In the genomic region with DNA sequence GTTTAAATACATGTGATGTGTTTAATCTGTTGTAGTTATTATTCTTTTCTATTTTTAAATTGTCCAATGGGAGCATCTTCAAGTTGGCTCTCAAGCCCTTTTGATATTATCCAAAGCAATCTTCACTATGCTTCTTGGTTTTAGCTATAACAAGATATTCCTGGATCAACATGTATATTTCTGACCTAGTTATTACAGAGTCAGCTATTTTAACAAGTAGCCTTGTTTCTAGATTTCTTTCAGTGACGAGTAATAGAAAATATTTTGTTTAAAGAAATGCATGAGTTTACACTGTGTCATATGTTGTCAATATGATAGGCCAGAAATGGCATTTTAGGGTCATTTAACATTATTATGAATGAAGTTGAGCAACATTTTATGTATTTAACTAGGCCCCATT, we compare ENCODE assay signal across 1 cellular context.
TF ChIP-seq lines count a peak whose summit lies in the region.

No MANE protein-coding gene starts in this region.

TF ChIP-seq in HepG2, 621 proteins besides CTCF, POLR2A, EP300 and RAD21 (continued from another document):
- TF ChIP-seq, protein P1, sequence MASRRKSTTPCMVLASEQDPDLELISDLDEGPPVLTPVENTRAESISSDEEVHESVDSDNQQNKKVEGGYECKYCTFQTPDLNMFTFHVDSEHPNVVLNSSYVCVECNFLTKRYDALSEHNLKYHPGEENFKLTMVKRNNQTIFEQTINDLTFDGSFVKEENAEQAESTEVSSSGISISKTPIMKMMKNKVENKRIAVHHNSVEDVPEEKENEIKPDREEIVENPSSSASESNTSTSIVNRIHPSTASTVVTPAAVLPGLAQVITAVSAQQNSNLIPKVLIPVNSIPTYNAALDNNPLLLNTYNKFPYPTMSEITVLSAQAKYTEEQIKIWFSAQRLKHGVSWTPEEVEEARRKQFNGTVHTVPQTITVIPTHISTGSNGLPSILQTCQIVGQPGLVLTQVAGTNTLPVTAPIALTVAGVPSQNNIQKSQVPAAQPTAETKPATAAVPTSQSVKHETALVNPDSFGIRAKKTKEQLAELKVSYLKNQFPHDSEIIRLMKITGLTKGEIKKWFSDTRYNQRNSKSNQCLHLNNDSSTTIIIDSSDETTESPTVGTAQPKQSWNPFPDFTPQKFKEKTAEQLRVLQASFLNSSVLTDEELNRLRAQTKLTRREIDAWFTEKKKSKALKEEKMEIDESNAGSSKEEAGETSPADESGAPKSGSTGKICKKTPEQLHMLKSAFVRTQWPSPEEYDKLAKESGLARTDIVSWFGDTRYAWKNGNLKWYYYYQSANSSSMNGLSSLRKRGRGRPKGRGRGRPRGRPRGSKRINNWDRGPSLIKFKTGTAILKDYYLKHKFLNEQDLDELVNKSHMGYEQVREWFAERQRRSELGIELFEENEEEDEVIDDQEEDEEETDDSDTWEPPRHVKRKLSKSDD (CRISPR knock-in tag; IDR thresholded peaks at IDR 0.05; ENCODE audit: low read depth) = no peak
- TF ChIP-seq MAFF (IDR thresholded peaks at IDR 0.05; ENCODE audit: low read depth, low read length) (peak; percentile 59), PTBP1 (IDR thresholded peaks at IDR 0.05; ENCODE audit: low read depth, low read length, poor library complexity, severe bottlenecking) (no peak), ZNF251 (CRISPR knock-in tag; IDR thresholded peaks at IDR 0.05) (no peak), SYNCRIP (IDR thresholded peaks at IDR 0.05; ENCODE audit: insufficient read depth, low read depth, low read length) (no peak), TCF7 (IDR thresholded peaks at IDR 0.05; ENCODE audit: low read depth) (no peak), ZNF543 (CRISPR knock-in tag; IDR thresholded peaks at IDR 0.05) (no peak), HDAC1 (CRISPR knock-in tag; IDR thresholded peaks at IDR 0.05) (no peak)
- TF ChIP-seq, protein P2, sequence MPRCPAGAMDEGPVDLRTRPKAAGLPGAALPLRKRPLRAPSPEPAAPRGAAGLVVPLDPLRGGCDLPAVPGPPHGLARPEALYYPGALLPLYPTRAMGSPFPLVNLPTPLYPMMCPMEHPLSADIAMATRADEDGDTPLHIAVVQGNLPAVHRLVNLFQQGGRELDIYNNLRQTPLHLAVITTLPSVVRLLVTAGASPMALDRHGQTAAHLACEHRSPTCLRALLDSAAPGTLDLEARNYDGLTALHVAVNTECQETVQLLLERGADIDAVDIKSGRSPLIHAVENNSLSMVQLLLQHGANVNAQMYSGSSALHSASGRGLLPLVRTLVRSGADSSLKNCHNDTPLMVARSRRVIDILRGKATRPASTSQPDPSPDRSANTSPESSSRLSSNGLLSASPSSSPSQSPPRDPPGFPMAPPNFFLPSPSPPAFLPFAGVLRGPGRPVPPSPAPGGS (CRISPR knock-in tag; IDR thresholded peaks at IDR 0.05) = no peak
